In genomic region chr7:126228356-126229061, GRCh38 we compare ENCODE assay signal across 27 cellular contexts.
DNase-seq lines count a peak whose midpoint lies in the region; ATAC-seq and TF ChIP-seq lines count a peak whose summit lies in the region.
"Had no signal": no experiment of that assay in that cellular context is flagged by ENCODE, and none has a peak within 500 bp of the region (broad histone marks: within the 10 kb centered on the region; RNA-seq: fewer than 3 reads in every experiment).

No MANE protein-coding gene starts in this region.

- H3K9me3 Mint-ChIP-seq in activated T-cell treated with anti-CD3 and anti-CD28 coated beads, Interleukin-2, amount 50 U/mL, for 72 hours, result peaks cover 2 to 3% of the 10 kb centered on the region in 2 donors

- in situ Hi-C loops in ACHN (cut with HindIII; ENCODE audit: low pct_ligation_motif_present, low pct_unique_long_range_greater_than_20kb, low sequenced_read_pairs), result no loop called here

- no peaks in the 10 kb centered on the region for H3K27me3 ChIP-seq in smooth muscle cell (ENCODE audit: low read depth)
- H3K27me3 ChIP-seq: BLaER1, MG63, SJSA1 had no signal

- H3K9ac ChIP-seq in smooth muscle cell (ENCODE audit: low read depth), result no peak overlapping the region
- H3K9ac ChIP-seq: BLaER1 had no signal

- H3K4me1 Mint-ChIP-seq in activated T-cell treated with anti-CD3 and anti-CD28 coated beads, Interleukin-2, amount 50 U/mL, for 72 hours (ENCODE audit: low read depth), result no peaks in the 10 kb centered on the region
- H3K4me1 Mint-ChIP-seq: CD4-positive, CD25-positive, alpha-beta regulatory T cell; T-cell had no signal

- no peak overlapping the region for H3K4me3 Mint-ChIP-seq in activated T-cell treated with anti-CD3 and anti-CD28 coated beads, Interleukin-2, amount 50 U/mL, for 72 hours
- H3K4me3 Mint-ChIP-seq: CD4-positive, CD25-positive, alpha-beta regulatory T cell; T-cell had no signal

- H3K27ac Mint-ChIP-seq in activated T-cell treated with anti-CD3 and anti-CD28 coated beads, Interleukin-2, amount 50 U/mL, for 72 hours, result no peak overlapping the region
- H3K27ac Mint-ChIP-seq: CD4-positive, CD25-positive, alpha-beta regulatory T cell; T-cell had no signal

- ATAC-seq in activated T-cell treated with anti-CD3 and anti-CD28 coated beads, Interleukin-2, amount 50 U/mL, for 72 hours (replicated peaks in 1 of 2), result no peak
- ATAC-seq: GM12878, HepG2, K562, T-cell had no signal

- no peaks in the 10 kb centered on the region for H3K9me3 ChIP-seq in smooth muscle cell (replicated peaks; ENCODE audit: low read depth)
- H3K9me3 ChIP-seq: BLaER1, HAP-1, MG63, SJSA1 had no signal

- H2AFZ ChIP-seq in smooth muscle cell (ENCODE audit: low read depth), result peak overlapping the region; percentile 54

- TF ChIP-seq CTCF in smooth muscle cell (IDR thresholded peaks at IDR 0.05; ENCODE audit: borderline replicate concordance, insufficient read depth, poor library complexity, severe bottlenecking), result no peak

- H3K4me1 ChIP-seq in smooth muscle cell (ENCODE audit: low read depth), result no peaks in the 10 kb centered on the region
- H3K4me1 ChIP-seq: BLaER1, HAP-1, SJSA1 had no signal

- H3K36me3 ChIP-seq in smooth muscle cell (ENCODE audit: low read depth), result no peaks in the 10 kb centered on the region
- H3K36me3 ChIP-seq: BLaER1, HAP-1, MG63, SJSA1 had no signal

- H3K27me3 Mint-ChIP-seq in activated T-cell treated with anti-CD3 and anti-CD28 coated beads, Interleukin-2, amount 50 U/mL, for 72 hours (ENCODE audit: low read depth), result no peaks in the 10 kb centered on the region
- H3K27me3 Mint-ChIP-seq: CD4-positive, CD25-positive, alpha-beta regulatory T cell; T-cell had no signal

- no peaks in the 10 kb centered on the region for H3F3A ChIP-seq in smooth muscle cell (ENCODE audit: low read depth)

- no peak overlapping the region for H3K27ac ChIP-seq in smooth muscle cell (ENCODE audit: low read depth)
- H3K27ac ChIP-seq: 22Rv1, BLaER1, SJSA1 had no signal

- no peaks in the 10 kb centered on the region for H4K20me1 ChIP-seq in smooth muscle cell (ENCODE audit: low read depth)
- H4K20me1 ChIP-seq: BLaER1 had no signal

- H3K36me3 Mint-ChIP-seq in activated T-cell treated with anti-CD3 and anti-CD28 coated beads, Interleukin-2, amount 50 U/mL, for 72 hours (ENCODE audit: insufficient read depth in 2 of 2), result no peaks in the 10 kb centered on the region
- H3K36me3 Mint-ChIP-seq: CD4-positive, CD25-positive, alpha-beta regulatory T cell; T-cell had no signal

- DNase-seq in NCI-H1436 (lab: John Stamatoyannopoulos, UW) (peak; percentile 12), NCI-H1436 treated with DMSO at 0.1 percent for 48 hours (lab: John Stamatoyannopoulos, UW) (no peak), NCI-H69 (lab: John Stamatoyannopoulos, UW) (peak; percentile 47), islet precursor cell (peak; percentile 67), smooth muscle cell (lab: John Stamatoyannopoulos, UW; ENCODE audit: unreplicated experiment) (no peak), ACHN (no peak), COLO668 (lab: John Stamatoyannopoulos, UW; ENCODE audit: unreplicated experiment) (no peak)
- DNase-seq in activated T-cell treated with anti-CD3 and anti-CD28 coated beads, Interleukin-2, amount 50 U/mL, for 72 hours, result no peak
- DNase-seq: CD4-positive, CD25-positive, alpha-beta regulatory T cell; DMS53; GDM1; GOT3; MG63; NCI-H187; NCI-H2081 treated with DMSO at 0.1 percent for 48 hours; NCI-H524; NCI-H774; Right ventricle myocardium superior; RPMI8226; T-cell had no signal

- no peak overlapping the region for H3K4me3 ChIP-seq in smooth muscle cell
- H3K4me3 ChIP-seq: BLaER1, GM12878, HAP-1, K562, MG63, SJSA1 had no signal

- H3K4me2 ChIP-seq in smooth muscle cell, result no peak overlapping the region
- H3K4me2 ChIP-seq: BLaER1 had no signal

- no peaks in the 10 kb centered on the region for H3K79me2 ChIP-seq in smooth muscle cell (ENCODE audit: low read depth)

- WGBS in smooth muscle cell (ENCODE audit: low lambda C conversion rate), result 84% methylated on average over 4 of the region's 4 CpGs

Comparison
In these comparisons a context has a peak if more than half of its experiments do, and no peak if none do; other contexts are left out.
1. DNase-seq: peak in NCI-H1436 (single experiment), NCI-H69 (single experiment) and islet precursor cell (single experiment); none in NCI-H1436 treated with DMSO at 0.1 percent for 48 hours (single experiment), smooth muscle cell (single experiment), ACHN (single experiment), activated T-cell treated with anti-CD3 and anti-CD28 coated beads, Interleukin-2, amount 50 U/mL, for 72 hours (0 of 2) and COLO668 (single experiment).